In genomic region chr2:36006444-36006843, GRCh38 we compare ENCODE assay signal across 1 cellular context.
TF ChIP-seq lines count a peak whose summit lies in the region.

No MANE protein-coding gene starts in this region.

TF ChIP-seq in GM23338, 12 proteins besides CTCF, POLR2A, EP300 and RAD21 (continued from another document):
- no peak for TF ChIP-seq ZNF462 (CRISPR knock-in tag; IDR thresholded peaks at IDR 0.05)
- TF ChIP-seq POLR2AphosphoS5 (IDR thresholded peaks at IDR 0.05; ENCODE audit: low read depth) = no peak
- no peak for TF ChIP-seq ZNF331 (CRISPR knock-in tag; IDR thresholded peaks at IDR 0.05; ENCODE audit: low read depth)
- TF ChIP-seq EZH2 (IDR thresholded peaks at IDR 0.05; ENCODE audit: low read depth, unreplicated experiment) = no peak
- no peak for TF ChIP-seq NANOG (IDR thresholded peaks at IDR 0.05; ENCODE audit: borderline replicate concordance)
- no peak for TF ChIP-seq ZNF114 (CRISPR knock-in tag; IDR thresholded peaks at IDR 0.05)
- TF ChIP-seq EZH2phosphoT487 (IDR thresholded peaks at IDR 0.05; ENCODE audit: unreplicated experiment) = no peak
- TF ChIP-seq CREB1 (CRISPR knock-in tag; IDR thresholded peaks at IDR 0.05; ENCODE audit: low read depth) = no peak
- TF ChIP-seq, protein P1, sequence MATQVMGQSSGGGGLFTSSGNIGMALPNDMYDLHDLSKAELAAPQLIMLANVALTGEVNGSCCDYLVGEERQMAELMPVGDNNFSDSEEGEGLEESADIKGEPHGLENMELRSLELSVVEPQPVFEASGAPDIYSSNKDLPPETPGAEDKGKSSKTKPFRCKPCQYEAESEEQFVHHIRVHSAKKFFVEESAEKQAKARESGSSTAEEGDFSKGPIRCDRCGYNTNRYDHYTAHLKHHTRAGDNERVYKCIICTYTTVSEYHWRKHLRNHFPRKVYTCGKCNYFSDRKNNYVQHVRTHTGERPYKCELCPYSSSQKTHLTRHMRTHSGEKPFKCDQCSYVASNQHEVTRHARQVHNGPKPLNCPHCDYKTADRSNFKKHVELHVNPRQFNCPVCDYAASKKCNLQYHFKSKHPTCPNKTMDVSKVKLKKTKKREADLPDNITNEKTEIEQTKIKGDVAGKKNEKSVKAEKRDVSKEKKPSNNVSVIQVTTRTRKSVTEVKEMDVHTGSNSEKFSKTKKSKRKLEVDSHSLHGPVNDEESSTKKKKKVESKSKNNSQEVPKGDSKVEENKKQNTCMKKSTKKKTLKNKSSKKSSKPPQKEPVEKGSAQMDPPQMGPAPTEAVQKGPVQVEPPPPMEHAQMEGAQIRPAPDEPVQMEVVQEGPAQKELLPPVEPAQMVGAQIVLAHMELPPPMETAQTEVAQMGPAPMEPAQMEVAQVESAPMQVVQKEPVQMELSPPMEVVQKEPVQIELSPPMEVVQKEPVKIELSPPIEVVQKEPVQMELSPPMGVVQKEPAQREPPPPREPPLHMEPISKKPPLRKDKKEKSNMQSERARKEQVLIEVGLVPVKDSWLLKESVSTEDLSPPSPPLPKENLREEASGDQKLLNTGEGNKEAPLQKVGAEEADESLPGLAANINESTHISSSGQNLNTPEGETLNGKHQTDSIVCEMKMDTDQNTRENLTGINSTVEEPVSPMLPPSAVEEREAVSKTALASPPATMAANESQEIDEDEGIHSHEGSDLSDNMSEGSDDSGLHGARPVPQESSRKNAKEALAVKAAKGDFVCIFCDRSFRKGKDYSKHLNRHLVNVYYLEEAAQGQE (IDR thresholded peaks at IDR 0.05; ENCODE audit: unreplicated experiment) = no peak
- TF ChIP-seq ETS1 (IDR thresholded peaks at IDR 0.05) = no peak
- TF ChIP-seq JUNB (IDR thresholded peaks at IDR 0.05; ENCODE audit: unreplicated experiment) = no peak
